26 cellular contexts compared by ENCODE assay signal in genomic region chr10:90430186-90430585, GRCh38.
"Had no signal": no experiment of that assay in that cellular context is flagged by ENCODE, and none has a peak within 500 bp of the region (broad histone marks: within the 10 kb centered on the region; RNA-seq: fewer than 3 reads in every experiment).

No MANE protein-coding gene starts in this region.

- ATAC-seq: left colon; left lung; lower lobe of right lung; mucosa of descending colon; naive thymus-derived CD4-positive, alpha-beta T cell; natural killer cell treated with Interleukin-12 subunit alpha and Interleukin-12 subunit beta and Interleukin-15 and Interleukin-18, amount 100 ng/mL, for 72 hours; right cardiac atrium; sciatic nerve; stimulated activated naive B cell treated with anti-CD40 and anti-IgM and Interleukin-4, amounts not matched to agents 10 μg/mL and 1 μg/mL and 100 μg/mL, for 72 hours; stimulated activated naive CD8-positive, alpha-beta T cell treated with anti-CD3 and anti-CD28 coated beads, Interleukin-15, Interleukin-2, amounts not matched to agents 100 U/mL and 50 U/mL, for 24 hours had no signal

- H3K9me3 ChIP-seq: lower lobe of right lung, mucosa of descending colon, ovary, testis, thyroid gland, transverse colon, upper lobe of left lung had no signal

- DNase-seq: hypothalamus; immature natural killer cell; kidney; left colon; left lung; lower lobe of right lung; mammary epithelial cell; mesenchymal stem cell; mucosa of descending colon; naive thymus-derived CD4-positive, alpha-beta T cell; ovary; right cardiac atrium; stimulated activated CD4-positive, alpha-beta T cell treated with anti-CD3 and anti-CD28 coated beads, Interleukin-12 subunit alpha, Interleukin-12 subunit beta, amount 100 ng/mL, for 4 hours; stimulated activated CD4-positive, alpha-beta T cell treated with anti-CD3 and anti-CD28 coated beads, Interleukin-15, amount 100 ng/mL, for 24 hours; stimulated activated CD4-positive, alpha-beta T cell treated with anti-CD3 and anti-CD28 coated beads, Interleukin-2, amount 100 ng/mL, for 24 hours; stimulated activated CD4-positive, alpha-beta T cell treated with anti-CD3 and anti-CD28 coated beads, Interleukin-4, amount 100 ng/mL, for 1 hour; stimulated activated naive B cell treated with anti-CD40 and anti-IgM and Interleukin-4, amounts not matched to agents 10 μg/mL and 1 μg/mL and 100 μg/mL, for 72 hours; stimulated activated naive CD8-positive, alpha-beta T cell treated with anti-CD3 and anti-CD28 coated beads, Interleukin-15, Interleukin-2, amounts not matched to agents 100 U/mL and 50 U/mL, for 24 hours; stomach; testis; thyroid gland; transverse colon; upper lobe of left lung had no signal

- H3K27me3 ChIP-seq: left lung, ovary, stomach, testis, thyroid gland, transverse colon, upper lobe of left lung had no signal

- H3K4me3 ChIP-seq: left lung, lower lobe of right lung, mucosa of descending colon, ovary, skin epidermis, stomach, testis, thyroid gland, transverse colon, upper lobe of left lung had no signal

- H3K27ac ChIP-seq: left lung, lower lobe of right lung, ovary, skin epidermis, stomach, testis, thyroid gland, transverse colon, upper lobe of left lung had no signal

- H3K36me3 ChIP-seq: left lung, lower lobe of right lung, ovary, stomach, thyroid gland, transverse colon, upper lobe of left lung had no signal

- H3K4me1 ChIP-seq: left lung, lower lobe of right lung, stomach, testis, thyroid gland, transverse colon, upper lobe of left lung had no signal
